11 cellular contexts compared by ENCODE assay signal in genomic region chr7:121084748-121085336, GRCh38.
DNase-seq lines count a peak whose midpoint lies in the region; ATAC-seq and TF ChIP-seq lines count a peak whose summit lies in the region.
"Had no signal": no experiment of that assay in that cellular context is flagged by ENCODE, and none has a peak within 500 bp of the region (broad histone marks: within the 10 kb centered on the region; RNA-seq: fewer than 3 reads in every experiment).

No MANE protein-coding gene starts in this region.

- POLR2A ChIA-PET in AG04449 (lab: Yijun Ruan, JAX) = interaction anchor here (1.4 to 4.4 kb wide), 3 partner anchors 11 to 134 kb away, joined by 3 to 41 read pairs (median 8); partner anchors contain the start of genes CPED1 and ING3

- CTCF ChIA-PET in AG04449 (lab: Yijun Ruan, JAX) = interaction anchor here (0.6 to 10.6 kb wide), 5 partner anchors 22 to 293 kb away, joined by 3 to 219 read pairs (median 3); partner anchors contain the start of gene CPED1

- no peak for TF ChIP-seq CTCF in AG04449 (IDR thresholded peaks at IDR 0.05; ENCODE audit: insufficient read depth, low read length, missing control alignments)

- ATAC-seq in HG02588 (IDR thresholded peaks at IDR 0.05; ENCODE audit: unreplicated experiment) = no peak

- H3K4me3 ChIP-seq in AG04449 (ENCODE audit: low read depth, low read length) = peak overlapping the region; percentile 20

- DNase-seq in AG04449 (ENCODE audit: low read depth, low spot score) (peak; percentile 87), NCI-H524 (lab: John Stamatoyannopoulos, UW) (peak; percentile 44 to 77), dermis blood vessel endothelial cell (peak; percentile 73), lung microvascular endothelial cell (ENCODE audit: low read depth in 2 of 2) (peak; percentile 19 to 77), cerebellar nuclear complex (lab: John Stamatoyannopoulos, UW) (no peak), NCI-H2029 (lab: John Stamatoyannopoulos, UW) (no peak), iPS-NIHi7 (ENCODE audit: extremely low spot score) (no peak)
- DNase-seq: activated CD4-positive, CD25-positive, alpha-beta regulatory T cell treated with anti-CD3 and anti-CD28 coated beads, Interleukin-2, amount 50 U/mL, for 72 hours; islet precursor cell; stimulated activated CD4-positive, alpha-beta T cell treated with anti-CD3 and anti-CD28 coated beads, Interleukin-12 subunit alpha, Interleukin-12 subunit beta, amount 100 ng/mL, for 4 hours had no signal

Comparison
In these comparisons a context has a peak if more than half of its experiments do, and no peak if none do; other contexts are left out.
1. DNase-seq: peak in AG04449 (single experiment), NCI-H524 (2 of 2), dermis blood vessel endothelial cell (single experiment) and lung microvascular endothelial cell (2 of 2); none in cerebellar nuclear complex (0 of 2), NCI-H2029 (single experiment) and iPS-NIHi7 (single experiment).